In genomic region chr19:7983995-7984837, GRCh38 we compare ENCODE assay signal across 27 cellular contexts. TPM values are rescaled to one million over a fixed set of nuclear protein-coding genes. Genes with fewer than 3 reads are reported as not detected.
DNase-seq lines count a peak whose midpoint lies in the region; TF ChIP-seq lines count a peak whose summit lies in the region.
"Had no signal": no experiment of that assay in that cellular context is flagged by ENCODE, and none has a peak within 500 bp of the region (broad histone marks: within the 10 kb centered on the region; RNA-seq: fewer than 3 reads in every experiment).

No MANE protein-coding gene starts in this region.

- TF ChIP-seq CTCF in Caco-2 (IDR thresholded peaks at IDR 0.05; ENCODE audit: insufficient read depth in 1 of 2, low read depth in 1 of 2, low read length in 1 of 2, severe bottlenecking in 1 of 2, unreplicated experiment in 1 of 2) (no peak), MCF 10A (IDR thresholded peaks at IDR 0.05; ENCODE audit: unreplicated experiment) (no peak), glutamatergic neuron (IDR thresholded peaks at IDR 0.05; ENCODE audit: partially characterized antibody, unreplicated experiment) (no peak), nephron progenitor cell (IDR thresholded peaks at IDR 0.05) (no peak), GM13976 (IDR thresholded peaks at IDR 0.05; ENCODE audit: borderline replicate concordance, control extremely low read depth, extremely low read depth, insufficient read depth, missing control alignments) (no peak)

- no TSS peak for BruUV-seq in Caco-2 (replicated peaks; lab: Mats Ljungman, UMichigan)
- BruUV-seq in MCF 10A (replicated peaks; lab: Mats Ljungman, UMichigan), result no TSS peak

- POLR2A ChIA-PET in Caco-2 (lab: Charles Lee), result no interaction called here
- POLR2A ChIA-PET in MCF 10A (lab: Yijun Ruan, JAX), result interaction anchor here (0.5 kb wide), 1 partner anchor 22 kb away, joined by 3 read pairs; no protein-coding TSS in a partner anchor

- no peaks in the 10 kb centered on the region; the same call in 1 of the 2 replicates for H3K4me1 ChIP-seq in Caco-2
- H3K4me1 ChIP-seq: colonic mucosa had no signal

- DNase-seq in Caco-2 (no peak), MCF 10A (ENCODE audit: unreplicated experiment) (peak; percentile 51), glutamatergic neuron (no peak), nephron progenitor cell (no peak), GM13976 (ENCODE audit: low spot score) (no peak), ecto neural progenitor cell (ENCODE audit: low spot score) (no peak), NCI-H774 (lab: John Stamatoyannopoulos, UW) (no peak), H7 (no peak)
- DNase-seq: activated B cell treated with CpG ODN at 0.5 μM for 24 hours; activated CD4-positive, alpha-beta T cell treated with anti-CD3 and anti-CD28 coated beads, Interleukin-2, amount 10 ng/mL, durations not matched to agents 7 days and 5 days; activated effector memory CD4-positive, alpha-beta T cell treated with Interleukin-2 at 50 U/mL for 16 hours; activated naive CD8-positive, alpha-beta T cell treated with anti-CD3 and anti-CD28 coated beads for 36 hours; anterior cingulate cortex; colonic mucosa; DMS153; foreskin fibroblast; H9; IMR-90; mesendoderm; NCI-H510A; sigmoid colon; stimulated activated CD4-positive, alpha-beta T cell treated with anti-CD3 and anti-CD28 coated beads, Interleukin-4, amount 100 ng/mL, for 24 hours; T-cell had no signal

- H3K27me3 ChIP-seq in Caco-2 (replicated peaks; ENCODE audit: control insufficient read depth, insufficient read depth, low read length) (no peaks in the 10 kb centered on the region), H7 (ENCODE audit: control insufficient read depth, insufficient read depth, low read length) (no peaks in the 10 kb centered on the region)
- H3K27me3 ChIP-seq: colonic mucosa, esophagus muscularis mucosa, sigmoid colon, tibial nerve had no signal

- intact Hi-C loops in Caco-2 (cut with micrococcal nuclease; ENCODE audit: unreplicated experiment) (no loop called here), MCF 10A (cut with micrococcal nuclease) (no loop called here)

- H3K27me3 Mint-ChIP-seq in Caco-2 (ENCODE audit: insufficient read depth, unreplicated experiment) (no peaks in the 10 kb centered on the region), MCF 10A (ENCODE audit: insufficient read depth, unreplicated experiment) (no peaks in the 10 kb centered on the region), glutamatergic neuron (ENCODE audit: unreplicated experiment) (peaks cover 9% of the 10 kb centered on the region), nephron progenitor cell (ENCODE audit: low read depth, poor library complexity) (peaks cover 5% of the 10 kb centered on the region)
- H3K27me3 Mint-ChIP-seq: activated B cell treated with CpG ODN at 0.5 μM for 24 hours; activated CD4-positive, alpha-beta T cell treated with anti-CD3 and anti-CD28 coated beads, Interleukin-2, amount 10 ng/mL, durations not matched to agents 7 days and 5 days; activated naive CD8-positive, alpha-beta T cell treated with anti-CD3 and anti-CD28 coated beads for 36 hours; B cell; progenitor cell of endocrine pancreas; T-cell had no signal

- in situ Hi-C loops in GM13976 (cut with MboI; ENCODE audit: low sequenced_read_pairs, unreplicated experiment), result no loop called here

- H3K36me3 Mint-ChIP-seq in Caco-2 (ENCODE audit: insufficient read depth, unreplicated experiment) (peaks cover 96% of the 10 kb centered on the region), MCF 10A (ENCODE audit: insufficient read depth, unreplicated experiment) (peaks cover 52% of the 10 kb centered on the region), glutamatergic neuron (ENCODE audit: unreplicated experiment) (peaks cover 14% of the 10 kb centered on the region), nephron progenitor cell (ENCODE audit: low read depth) (peaks cover 51% of the 10 kb centered on the region)

- H3K9me3 ChIP-seq in Caco-2, result no peaks in the 10 kb centered on the region
- H3K9me3 ChIP-seq: colonic mucosa, esophagus muscularis mucosa, sigmoid colon, tibial nerve had no signal

- CTCF ChIA-PET in Caco-2 (lab: Charles Lee) (no interaction called here), MCF 10A (lab: Yijun Ruan, JAX) (interaction anchor here (2.1 kb wide), 2 partner anchors 14 to 40 kb away, joined by 8 to 9 read pairs; partner anchors contain the start of gene TIMM44)

- H3K9me3 Mint-ChIP-seq in Caco-2 (ENCODE audit: unreplicated experiment) (no peaks in the 10 kb centered on the region), MCF 10A (ENCODE audit: unreplicated experiment) (no peaks in the 10 kb centered on the region), glutamatergic neuron (ENCODE audit: unreplicated experiment) (peaks cover 13% of the 10 kb centered on the region), nephron progenitor cell (no peaks in the 10 kb centered on the region)
- H3K9me3 Mint-ChIP-seq: activated B cell treated with CpG ODN at 0.5 μM for 24 hours; activated CD4-positive, alpha-beta T cell treated with anti-CD3 and anti-CD28 coated beads, Interleukin-2, amount 10 ng/mL, durations not matched to agents 7 days and 5 days; activated naive CD8-positive, alpha-beta T cell treated with anti-CD3 and anti-CD28 coated beads for 36 hours; H9; T-cell had no signal

- H3K4me1 Mint-ChIP-seq in Caco-2 (ENCODE audit: low read depth, unreplicated experiment) (peaks cover 17% of the 10 kb centered on the region), MCF 10A (ENCODE audit: insufficient read depth, unreplicated experiment) (peaks cover 42% of the 10 kb centered on the region), glutamatergic neuron (ENCODE audit: low read depth, unreplicated experiment) (peaks cover 47% of the 10 kb centered on the region), nephron progenitor cell (peaks cover 60% of the 10 kb centered on the region)
- H3K4me1 Mint-ChIP-seq: activated B cell treated with CpG ODN at 0.5 μM for 24 hours; activated CD4-positive, alpha-beta T cell treated with anti-CD3 and anti-CD28 coated beads, Interleukin-2, amount 10 ng/mL, durations not matched to agents 7 days and 5 days; H9 had no signal

- H3K36me3 ChIP-seq in Caco-2 (ENCODE audit: control insufficient read depth, insufficient read depth, low read length) (no peaks in the 10 kb centered on the region), H7 (replicated peaks; ENCODE audit: control insufficient read depth, insufficient read depth, low read length) (peaks cover 63% of the 10 kb centered on the region)

- peak overlapping the region; percentile 39 for H3K27ac Mint-ChIP-seq in Caco-2 (ENCODE audit: unreplicated experiment)
- peak overlapping the region; percentile 87 for H3K27ac Mint-ChIP-seq in MCF 10A (ENCODE audit: low read depth, unreplicated experiment)
- H3K27ac Mint-ChIP-seq in glutamatergic neuron (ENCODE audit: unreplicated experiment), result peak overlapping the region; percentile 43
- H3K27ac Mint-ChIP-seq in nephron progenitor cell, result peak overlapping the region; percentile 89
- H3K27ac Mint-ChIP-seq: activated B cell treated with CpG ODN at 0.5 μM for 24 hours; activated CD4-positive, alpha-beta T cell treated with anti-CD3 and anti-CD28 coated beads, Interleukin-2, amount 10 ng/mL, durations not matched to agents 7 days and 5 days; activated naive CD8-positive, alpha-beta T cell treated with anti-CD3 and anti-CD28 coated beads for 36 hours; B cell; T-cell had no signal

- H3K4me3 Mint-ChIP-seq in Caco-2 (ENCODE audit: unreplicated experiment) (no peak overlapping the region), MCF 10A (ENCODE audit: unreplicated experiment) (no peak overlapping the region), glutamatergic neuron (ENCODE audit: unreplicated experiment) (peak overlapping the region; percentile 55), nephron progenitor cell (no peak overlapping the region)
- H3K4me3 Mint-ChIP-seq: activated B cell treated with CpG ODN at 0.5 μM for 24 hours; activated CD4-positive, alpha-beta T cell treated with anti-CD3 and anti-CD28 coated beads, Interleukin-2, amount 10 ng/mL, durations not matched to agents 7 days and 5 days; activated naive CD8-positive, alpha-beta T cell treated with anti-CD3 and anti-CD28 coated beads for 36 hours; B cell; H9; T-cell had no signal

- H3K4me3 ChIP-seq in Caco-2 (ENCODE audit: low read depth, low read length), result no peak overlapping the region
- H3K4me3 ChIP-seq in H7 (ENCODE audit: insufficient read depth, low read depth, low read length), result no peak overlapping the region
- H3K4me3 ChIP-seq: colonic mucosa, esophagus muscularis mucosa, sigmoid colon, tibial nerve had no signal

RNA-seq across cellular contexts. Expression of gene ELAVL1, which starts 21.2 kb away (rescaled TPM):
- total RNA-seq in Caco-2 (2022) (117 and 118 TPM in 2 replicates), MCF 10A (2022) (53.7 and 58.1 TPM in 2 replicates), glutamatergic neuron (ENCODE audit: unreplicated experiment) (122 TPM)
- total RNA-seq in H7 (2014; rRNA removed; shearing (Covaris generic)), result 85.4 and 86.8 TPM in 2 replicates

RNA-seq across cellular contexts. Expression of gene TIMM44, which starts 40.8 kb away (rescaled TPM):
- 129 and 146 TPM in 2 replicates for total RNA-seq in Caco-2 (2022)
- total RNA-seq in MCF 10A (2022), result 91.3 and 142 TPM in 2 replicates
- 109 TPM for total RNA-seq in glutamatergic neuron (ENCODE audit: unreplicated experiment)
- 110 and 131 TPM in 2 replicates for total RNA-seq in H7 (2014; rRNA removed; shearing (Covaris generic))

RNA-seq across cellular contexts. Expression of gene CTXN1, which starts 58.3 kb away (rescaled TPM):
- total RNA-seq in Caco-2 (2022) (7.4 and 9.1 TPM in 2 replicates), MCF 10A (2022) (4.0 and 5.2 TPM in 2 replicates), glutamatergic neuron (ENCODE audit: unreplicated experiment) (90.6 TPM)
- 5.0 and 10.7 TPM in 2 replicates for total RNA-seq in H7 (2014; rRNA removed; shearing (Covaris generic))
- total RNA-seq: activated B cell treated with CpG ODN at 0.5 μM for 24 hours; activated CD4-positive, alpha-beta T cell treated with anti-CD3 and anti-CD28 coated beads, Interleukin-2, amount 10 ng/mL, durations not matched to agents 7 days and 5 days; B cell had no signal

Comparison
In these comparisons a context has a peak if more than half of its experiments do, and no peak if none do; other contexts are left out.
1. H3K27ac Mint-ChIP-seq: peak in every context shown above with its lines; median percentile 89 in nephron progenitor cell; 87 in MCF 10A; 43 in glutamatergic neuron; 39 in Caco-2.